14 cellular contexts compared by ENCODE assay signal in the genomic region with DNA sequence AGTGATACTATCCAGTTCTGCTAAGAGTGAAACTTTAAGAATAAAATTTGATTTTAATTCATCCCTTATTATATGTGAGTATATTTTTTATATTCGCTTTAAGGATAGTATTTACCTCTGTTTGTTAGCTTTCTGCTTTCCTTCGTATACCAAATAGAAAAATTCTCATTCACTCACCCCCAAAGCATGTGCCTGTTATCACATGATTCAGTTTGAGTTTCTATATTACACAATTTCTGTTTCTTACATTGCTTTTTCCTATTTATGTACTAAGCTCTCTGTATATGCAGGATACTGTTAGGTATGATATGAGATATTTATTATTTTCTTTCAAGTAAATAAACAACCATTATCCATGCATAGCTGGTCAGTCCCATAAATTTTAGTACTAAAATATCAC.
A peak's percentile ranks its signal among the peaks of the same experiment; 100 is the strongest.
DNase-seq lines count a peak whose midpoint lies in the region; ATAC-seq, FAIRE-seq and TF ChIP-seq lines count a peak whose summit lies in the region.
"Had no signal": no experiment of that assay in that cellular context is flagged by ENCODE, and none has a peak within 500 bp of the region (broad histone marks: within the 10 kb centered on the region; RNA-seq: fewer than 3 reads in every experiment).

No MANE protein-coding gene starts in this region.

- DNase-seq in NCI-H2171 treated with DMSO at 0.1 percent for 48 hours (lab: John Stamatoyannopoulos, UW), result peak; percentile 23
- DNase-seq in NCI-H2171 (lab: John Stamatoyannopoulos, UW), result no peak
- DNase-seq in astrocyte (ENCODE audit: low read depth), result peak; percentile 18
- peak; percentile 54 for DNase-seq in iris pigment epithelial cell (ENCODE audit: low read depth)
- DNase-seq in suprapubic skin (ENCODE audit: low spot score in 2 of 2), result no peak
- DNase-seq in NCI-H187 (lab: John Stamatoyannopoulos, UW), result no peak
- DNase-seq in NCI-H226, result no peak
- DNase-seq: 8988T; activated naive CD8-positive, alpha-beta T cell treated with anti-CD3 and anti-CD28 coated beads, Interleukin-2, amount 10 ng/mL, durations not matched to agents 7 days and 5 days; effector CD8-positive, alpha-beta T cell; naive B cell; stimulated activated naive B cell treated with anti-CD40 and anti-IgM and Interleukin-4, amounts not matched to agents 10 μg/mL and 1 μg/mL and 100 μg/mL, for 72 hours; T-helper 9 cell had no signal

- no peak overlapping the region for H3K4me3 Mint-ChIP-seq in astrocyte (ENCODE audit: unreplicated experiment)
- H3K4me3 Mint-ChIP-seq: activated naive CD8-positive, alpha-beta T cell treated with anti-CD3 and anti-CD28 coated beads, Interleukin-2, amount 10 ng/mL, durations not matched to agents 7 days and 5 days; naive B cell; stimulated activated naive B cell treated with anti-CD40 and anti-IgM and Interleukin-4, amounts not matched to agents 10 μg/mL and 1 μg/mL and 100 μg/mL, for 72 hours had no signal

- peaks cover 11% of the 10 kb centered on the region for H3K4me1 ChIP-seq in astrocyte (ENCODE audit: insufficient read depth, low read length)
- H3K4me1 ChIP-seq in suprapubic skin, result peaks cover 21% of the 10 kb centered on the region

- peak overlapping the region; percentile 24 for H3K27ac Mint-ChIP-seq in astrocyte (ENCODE audit: unreplicated experiment)
- H3K27ac Mint-ChIP-seq: activated naive CD8-positive, alpha-beta T cell treated with anti-CD3 and anti-CD28 coated beads, Interleukin-2, amount 10 ng/mL, durations not matched to agents 7 days and 5 days; stimulated activated naive B cell treated with anti-CD40 and anti-IgM and Interleukin-4, amounts not matched to agents 10 μg/mL and 1 μg/mL and 100 μg/mL, for 72 hours had no signal

- ATAC-seq in GM18519 (IDR thresholded peaks at IDR 0.05; ENCODE audit: low FRiP score, unreplicated experiment), result no peak
- ATAC-seq: stimulated activated naive B cell treated with anti-CD40 and anti-IgM and Interleukin-4, amounts not matched to agents 10 μg/mL and 1 μg/mL and 100 μg/mL, for 72 hours had no signal

- WGBS in suprapubic skin, result 64% methylated on average over 2 of the region's 2 CpGs

- no peaks in the 10 kb centered on the region for H3K9me3 Mint-ChIP-seq in astrocyte (ENCODE audit: unreplicated experiment)
- H3K9me3 Mint-ChIP-seq: activated naive CD8-positive, alpha-beta T cell treated with anti-CD3 and anti-CD28 coated beads, Interleukin-2, amount 10 ng/mL, durations not matched to agents 7 days and 5 days had no signal

- H3K9me3 ChIP-seq in astrocyte (ENCODE audit: insufficient read depth, low read depth, low read length), result no peaks in the 10 kb centered on the region
- H3K9me3 ChIP-seq in suprapubic skin, result no peaks in the 10 kb centered on the region

- peak overlapping the region; percentile 67 for H3K4me2 ChIP-seq in astrocyte (ENCODE audit: low read length)

- no peak for TF ChIP-seq POLR2A in suprapubic skin (IDR thresholded peaks at IDR 0.05)

- no peak overlapping the region for H2AFZ ChIP-seq in astrocyte (ENCODE audit: low read depth, low read length)

- H3K27me3 Mint-ChIP-seq in astrocyte (ENCODE audit: low read depth, unreplicated experiment), result no peaks in the 10 kb centered on the region
- H3K27me3 Mint-ChIP-seq: activated naive CD8-positive, alpha-beta T cell treated with anti-CD3 and anti-CD28 coated beads, Interleukin-2, amount 10 ng/mL, durations not matched to agents 7 days and 5 days; naive B cell; stimulated activated naive B cell treated with anti-CD40 and anti-IgM and Interleukin-4, amounts not matched to agents 10 μg/mL and 1 μg/mL and 100 μg/mL, for 72 hours had no signal

- H4K20me1 ChIP-seq in astrocyte (ENCODE audit: insufficient read depth, low read length), result no peaks in the 10 kb centered on the region

- H3K36me3 ChIP-seq in astrocyte (ENCODE audit: insufficient read depth, low read length) (no peaks in the 10 kb centered on the region), suprapubic skin (peaks cover 4% of the 10 kb centered on the region)

- TF ChIP-seq CTCF in astrocyte (IDR thresholded peaks at IDR 0.05; ENCODE audit: insufficient read depth, low read depth, low read length), result no peak
- no peak for TF ChIP-seq CTCF in suprapubic skin (IDR thresholded peaks at IDR 0.05)

- H3K9ac ChIP-seq in astrocyte (ENCODE audit: low read length), result no peak overlapping the region

- H3K4me3 ChIP-seq in astrocyte (ENCODE audit: insufficient read depth, low read depth, low read length), result no peak overlapping the region
- no peak overlapping the region for H3K4me3 ChIP-seq in suprapubic skin

- no peaks in the 10 kb centered on the region for H3K79me2 ChIP-seq in astrocyte (ENCODE audit: insufficient read depth, low read length)

- no peak overlapping the region for H3K27ac ChIP-seq in astrocyte (ENCODE audit: low read depth, low read length)
- H3K27ac ChIP-seq in suprapubic skin, result peak overlapping the region; percentile 41

- peaks cover 12% of the 10 kb centered on the region for H3K4me1 Mint-ChIP-seq in astrocyte (ENCODE audit: low read depth, unreplicated experiment)

- FAIRE-seq in astrocyte (lab: Jason Lieb, UNC), result no peak

- H3K27me3 ChIP-seq in astrocyte (ENCODE audit: insufficient read depth, low read length) (no peaks in the 10 kb centered on the region), suprapubic skin (no peaks in the 10 kb centered on the region)

- peaks cover 5% of the 10 kb centered on the region for H3K36me3 Mint-ChIP-seq in astrocyte (ENCODE audit: low read depth, unreplicated experiment)

- no peak for TF ChIP-seq EP300 in suprapubic skin (IDR thresholded peaks at IDR 0.05)

Comparison
In these comparisons a context has a peak if more than half of its experiments do, and no peak if none do; other contexts are left out.
1. DNase-seq: peak in NCI-H2171 treated with DMSO at 0.1 percent for 48 hours (single experiment), astrocyte (single experiment) and iris pigment epithelial cell (single experiment); none in NCI-H2171 (single experiment), suprapubic skin (0 of 2), NCI-H187 (0 of 2) and NCI-H226 (single experiment).